ENCODE assay signal across 1 cellular context in genomic region chr7:103660455-103661371, GRCh38.
TF ChIP-seq lines count a peak whose summit lies in the region.

No MANE protein-coding gene starts in this region.

TF ChIP-seq in K562, 482 proteins besides CTCF, POLR2A, EP300 and RAD21 (continued from another document and continues in another):
- peak; percentile 56; the same call in 1 of the 2 replicates for TF ChIP-seq ZNF395 (CRISPR knock-in tag; IDR thresholded peaks at IDR 0.05)
- 0 out of 2 replicates have a peak, but pooled peaks have one; percentile 46 for TF ChIP-seq SMARCC2 (IDR thresholded peaks at IDR 0.05; ENCODE audit: low read depth)
- TF ChIP-seq PCBP2 (IDR thresholded peaks at IDR 0.05; ENCODE audit: low read depth, low read length, poor library complexity, severe bottlenecking): no peak
- no peak for TF ChIP-seq CAMTA2 (CRISPR knock-in tag; conservative IDR thresholded peaks at IDR 0.05)
- TF ChIP-seq, protein P1, sequence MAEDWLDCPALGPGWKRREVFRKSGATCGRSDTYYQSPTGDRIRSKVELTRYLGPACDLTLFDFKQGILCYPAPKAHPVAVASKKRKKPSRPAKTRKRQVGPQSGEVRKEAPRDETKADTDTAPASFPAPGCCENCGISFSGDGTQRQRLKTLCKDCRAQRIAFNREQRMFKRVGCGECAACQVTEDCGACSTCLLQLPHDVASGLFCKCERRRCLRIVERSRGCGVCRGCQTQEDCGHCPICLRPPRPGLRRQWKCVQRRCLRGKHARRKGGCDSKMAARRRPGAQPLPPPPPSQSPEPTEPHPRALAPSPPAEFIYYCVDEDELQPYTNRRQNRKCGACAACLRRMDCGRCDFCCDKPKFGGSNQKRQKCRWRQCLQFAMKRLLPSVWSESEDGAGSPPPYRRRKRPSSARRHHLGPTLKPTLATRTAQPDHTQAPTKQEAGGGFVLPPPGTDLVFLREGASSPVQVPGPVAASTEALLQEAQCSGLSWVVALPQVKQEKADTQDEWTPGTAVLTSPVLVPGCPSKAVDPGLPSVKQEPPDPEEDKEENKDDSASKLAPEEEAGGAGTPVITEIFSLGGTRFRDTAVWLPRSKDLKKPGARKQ (CRISPR knock-in tag; IDR thresholded peaks at IDR 0.05): no peak
- TF ChIP-seq SMARCA5 (IDR thresholded peaks at IDR 0.05): no peak
- peak; percentile 75 for TF ChIP-seq ARID1B (IDR thresholded peaks at IDR 0.05)
- TF ChIP-seq HMGXB4 (CRISPR knock-in tag; IDR thresholded peaks at IDR 0.05): no peak
- no peak for TF ChIP-seq FOXK1 (CRISPR knock-in tag; IDR thresholded peaks at IDR 0.05; ENCODE audit: borderline replicate concordance)
- peak; percentile 94 for TF ChIP-seq JUND (IDR thresholded peaks at IDR 0.05; ENCODE audit: borderline replicate concordance, low read depth, low read length)
- TF ChIP-seq JUND (tag; IDR thresholded peaks at IDR 0.05; ENCODE audit: borderline replicate concordance, low read depth, low read length): peak; percentile 95; the same call in 2 of the 3 replicates
- no peak; the same call in 1 of the 2 replicates for TF ChIP-seq GATAD2B (IDR thresholded peaks at IDR 0.05; ENCODE audit: borderline replicate concordance)
- peak; percentile 86 for TF ChIP-seq DPF2 (IDR thresholded peaks at IDR 0.05)
- TF ChIP-seq GABPB1 (CRISPR knock-in tag; IDR thresholded peaks at IDR 0.05): no peak
- TF ChIP-seq, protein P2, sequence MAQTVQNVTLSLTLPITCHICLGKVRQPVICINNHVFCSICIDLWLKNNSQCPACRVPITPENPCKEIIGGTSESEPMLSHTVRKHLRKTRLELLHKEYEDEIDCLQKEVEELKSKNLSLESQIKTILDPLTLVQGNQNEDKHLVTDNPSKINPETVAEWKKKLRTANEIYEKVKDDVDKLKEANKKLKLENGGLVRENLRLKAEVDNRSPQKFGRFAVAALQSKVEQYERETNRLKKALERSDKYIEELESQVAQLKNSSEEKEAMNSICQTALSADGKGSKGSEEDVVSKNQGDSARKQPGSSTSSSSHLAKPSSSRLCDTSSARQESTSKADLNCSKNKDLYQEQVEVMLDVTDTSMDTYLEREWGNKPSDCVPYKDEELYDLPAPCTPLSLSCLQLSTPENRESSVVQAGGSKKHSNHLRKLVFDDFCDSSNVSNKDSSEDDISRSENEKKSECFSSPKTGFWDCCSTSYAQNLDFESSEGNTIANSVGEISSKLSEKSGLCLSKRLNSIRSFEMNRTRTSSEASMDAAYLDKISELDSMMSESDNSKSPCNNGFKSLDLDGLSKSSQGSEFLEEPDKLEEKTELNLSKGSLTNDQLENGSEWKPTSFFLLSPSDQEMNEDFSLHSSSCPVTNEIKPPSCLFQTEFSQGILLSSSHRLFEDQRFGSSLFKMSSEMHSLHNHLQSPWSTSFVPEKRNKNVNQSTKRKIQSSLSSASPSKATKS (CRISPR knock-in tag; IDR thresholded peaks at IDR 0.05): no peak
- no peak for TF ChIP-seq ZNF143 (CRISPR knock-in tag; IDR thresholded peaks at IDR 0.05)
- no peak for TF ChIP-seq NFYB (IDR thresholded peaks at IDR 0.05; ENCODE audit: extremely low read depth, insufficient read length)
- peak; percentile 66 for TF ChIP-seq NCOA1 (IDR thresholded peaks at IDR 0.05; ENCODE audit: low read depth)
- peak; percentile 24 to 50; a peak in 3 of 4 replicates for TF ChIP-seq TRIM24 (IDR thresholded peaks at IDR 0.05)
- peak; percentile 33; the same call in 1 of the 2 replicates for TF ChIP-seq HSF4 (CRISPR knock-in tag; IDR thresholded peaks at IDR 0.05; ENCODE audit: borderline replicate concordance)
- 0 out of 4 replicates have a peak, but pooled peaks of 1 of the 2 experiments have one; percentile 15 for TF ChIP-seq NONO (IDR thresholded peaks at IDR 0.05; ENCODE audit: low read depth in 2 of 2, low read length in 1 of 2)
- peak; percentile 30; the same call in 1 of the 2 replicates for TF ChIP-seq ZKSCAN8 (CRISPR knock-in tag; IDR thresholded peaks at IDR 0.05)
- peak; percentile 53; the same call in 1 of the 2 replicates for TF ChIP-seq GABPA (tag; conservative IDR thresholded peaks at IDR 0.05; ENCODE audit: low read depth)
- no peak for TF ChIP-seq GATA2 (CRISPR knock-in tag; IDR thresholded peaks at IDR 0.05)
- TF ChIP-seq STAT6 (CRISPR knock-in tag; IDR thresholded peaks at IDR 0.05): no peak
- 0 out of 2 replicates have a peak, but pooled peaks have one; percentile 29 for TF ChIP-seq PTTG1 (tag; IDR thresholded peaks at IDR 0.05; ENCODE audit: low read depth)
- no peak for TF ChIP-seq ILF3 (IDR thresholded peaks at IDR 0.05; ENCODE audit: borderline replicate concordance)
- TF ChIP-seq, protein P3, sequence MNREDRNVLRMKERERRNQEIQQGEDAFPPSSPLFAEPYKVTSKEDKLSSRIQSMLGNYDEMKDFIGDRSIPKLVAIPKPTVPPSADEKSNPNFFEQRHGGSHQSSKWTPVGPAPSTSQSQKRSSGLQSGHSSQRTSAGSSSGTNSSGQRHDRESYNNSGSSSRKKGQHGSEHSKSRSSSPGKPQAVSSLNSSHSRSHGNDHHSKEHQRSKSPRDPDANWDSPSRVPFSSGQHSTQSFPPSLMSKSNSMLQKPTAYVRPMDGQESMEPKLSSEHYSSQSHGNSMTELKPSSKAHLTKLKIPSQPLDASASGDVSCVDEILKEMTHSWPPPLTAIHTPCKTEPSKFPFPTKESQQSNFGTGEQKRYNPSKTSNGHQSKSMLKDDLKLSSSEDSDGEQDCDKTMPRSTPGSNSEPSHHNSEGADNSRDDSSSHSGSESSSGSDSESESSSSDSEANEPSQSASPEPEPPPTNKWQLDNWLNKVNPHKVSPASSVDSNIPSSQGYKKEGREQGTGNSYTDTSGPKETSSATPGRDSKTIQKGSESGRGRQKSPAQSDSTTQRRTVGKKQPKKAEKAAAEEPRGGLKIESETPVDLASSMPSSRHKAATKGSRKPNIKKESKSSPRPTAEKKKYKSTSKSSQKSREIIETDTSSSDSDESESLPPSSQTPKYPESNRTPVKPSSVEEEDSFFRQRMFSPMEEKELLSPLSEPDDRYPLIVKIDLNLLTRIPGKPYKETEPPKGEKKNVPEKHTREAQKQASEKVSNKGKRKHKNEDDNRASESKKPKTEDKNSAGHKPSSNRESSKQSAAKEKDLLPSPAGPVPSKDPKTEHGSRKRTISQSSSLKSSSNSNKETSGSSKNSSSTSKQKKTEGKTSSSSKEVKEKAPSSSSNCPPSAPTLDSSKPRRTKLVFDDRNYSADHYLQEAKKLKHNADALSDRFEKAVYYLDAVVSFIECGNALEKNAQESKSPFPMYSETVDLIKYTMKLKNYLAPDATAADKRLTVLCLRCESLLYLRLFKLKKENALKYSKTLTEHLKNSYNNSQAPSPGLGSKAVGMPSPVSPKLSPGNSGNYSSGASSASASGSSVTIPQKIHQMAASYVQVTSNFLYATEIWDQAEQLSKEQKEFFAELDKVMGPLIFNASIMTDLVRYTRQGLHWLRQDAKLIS (CRISPR knock-in tag; IDR thresholded peaks at IDR 0.05): no peak
- TF ChIP-seq NCOA2 (IDR thresholded peaks at IDR 0.05; ENCODE audit: partially characterized antibody in 2 of 2): no peak
- peak; percentile 73 for TF ChIP-seq RAD51 (IDR thresholded peaks at IDR 0.05; ENCODE audit: borderline replicate concordance, low read depth)
- TF ChIP-seq ZNF407 (IDR thresholded peaks at IDR 0.05; ENCODE audit: low read depth): no peak
- TF ChIP-seq ZNF764 (CRISPR knock-in tag; IDR thresholded peaks at IDR 0.05; ENCODE audit: low read depth): no peak
- TF ChIP-seq FOXJ2 (tag; IDR thresholded peaks at IDR 0.05): peak; percentile 94
- TF ChIP-seq KLF13 (tag; IDR thresholded peaks at IDR 0.05; ENCODE audit: borderline replicate concordance, low read depth): no peak
- no peak for TF ChIP-seq ZNF146 (CRISPR knock-in tag; IDR thresholded peaks at IDR 0.05; ENCODE audit: unreplicated experiment)
- no peak for TF ChIP-seq RHOXF2B (CRISPR knock-in tag; conservative IDR thresholded peaks at IDR 0.05)
- no peak for TF ChIP-seq CBX1 (IDR thresholded peaks at IDR 0.05; ENCODE audit: low read depth)
- TF ChIP-seq CEBPB (tag; IDR thresholded peaks at IDR 0.05): peak; percentile 84
- TF ChIP-seq ZNF3 (CRISPR knock-in tag; IDR thresholded peaks at IDR 0.05): no peak
- no peak for TF ChIP-seq ZBTB1 (CRISPR knock-in tag; IDR thresholded peaks at IDR 0.05; ENCODE audit: borderline replicate concordance, low read depth)
- no peak for TF ChIP-seq SP2 (IDR thresholded peaks at IDR 0.05; ENCODE audit: extremely low read depth, low read depth, low read length, poor library complexity, severe bottlenecking)
